In the genomic region with DNA sequence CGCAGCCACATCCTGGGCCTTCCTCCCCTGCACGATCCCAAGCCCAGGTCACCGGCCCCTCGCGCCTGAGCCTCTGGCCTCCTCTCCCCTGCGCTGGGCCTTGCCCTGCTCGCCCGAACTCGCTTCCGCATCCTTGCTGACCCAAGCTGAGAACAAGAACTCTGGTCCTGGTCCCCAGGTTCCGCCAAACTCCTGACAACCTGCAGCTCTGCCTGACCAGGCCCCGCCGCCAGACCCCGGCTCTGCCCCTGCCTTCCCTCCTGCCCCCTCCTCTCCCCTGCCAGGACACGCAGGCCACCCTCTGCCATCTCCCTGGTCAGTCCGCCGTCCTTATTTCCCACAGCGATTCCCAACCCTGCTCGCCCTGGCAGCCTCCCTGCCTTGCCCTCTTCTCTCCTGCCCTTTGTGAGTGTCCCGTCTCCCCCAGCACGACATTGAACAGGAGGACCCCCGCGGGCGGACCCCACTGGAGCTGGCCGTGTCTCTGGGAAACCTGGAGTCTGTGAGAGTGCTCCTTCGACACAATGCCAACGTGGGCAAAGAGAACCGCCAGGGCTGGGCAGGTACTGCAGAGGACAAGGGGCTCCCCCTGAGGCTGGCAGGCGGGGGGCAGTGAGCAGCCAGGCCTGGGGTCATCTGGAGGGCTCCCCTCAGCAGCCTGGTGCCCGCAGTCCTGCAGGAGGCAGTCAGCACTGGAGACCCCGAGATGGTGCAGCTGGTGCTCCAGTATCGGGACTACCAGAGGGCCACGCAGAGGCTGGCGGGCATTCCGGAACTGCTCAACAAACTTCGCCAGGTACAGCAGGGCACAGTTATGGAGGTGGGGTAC, we compare ENCODE assay signal across 8 cellular contexts.
DNase-seq lines count a peak whose midpoint lies in the region; ATAC-seq and TF ChIP-seq lines count a peak whose summit lies in the region.

No MANE protein-coding gene starts in this region.

- no peaks in the 10 kb centered on the region for H3K79me2 ChIP-seq in OCI-LY1 (ENCODE audit: insufficient read depth, low read length)

- peaks cover 41 to 55% of the 10 kb centered on the region in 2 donors for H3K4me1 Mint-ChIP-seq in effector memory CD8-positive, alpha-beta T cell (ENCODE audit: low read depth in 2 of 2)

- no peak for DNase-seq in effector memory CD8-positive, alpha-beta T cell
- DNase-seq in NCI-H2081 (lab: John Stamatoyannopoulos, UW) (no peak), T1000 (lab: John Stamatoyannopoulos, UW) (no peak), midbrain (lab: John Stamatoyannopoulos, UW) (no peak)
- DNase-seq in activated CD4-positive, CD25-positive, alpha-beta regulatory T cell treated with anti-CD3 and anti-CD28 coated beads, Interleukin-2, amount 50 U/mL, for 72 hours: no peak

- H3K9me3 Mint-ChIP-seq in effector memory CD8-positive, alpha-beta T cell: no peaks in the 10 kb centered on the region

- H3K9me2 ChIP-seq in OCI-LY1 (ENCODE audit: low read depth, low read length): no peaks in the 10 kb centered on the region

- H3K27me3 Mint-ChIP-seq in effector memory CD8-positive, alpha-beta T cell: no peaks in the 10 kb centered on the region

- H3F3A ChIP-seq in OCI-LY1 (ENCODE audit: insufficient read depth, low read length): no peaks in the 10 kb centered on the region

- peak overlapping the region; percentile 90 to 91 for H3K27ac Mint-ChIP-seq in effector memory CD8-positive, alpha-beta T cell

- no peak for ATAC-seq in effector memory CD8-positive, alpha-beta T cell (replicated peaks)

- H2AFZ ChIP-seq in OCI-LY1 (ENCODE audit: low read length): no peak overlapping the region

- H3K27me3 ChIP-seq in OCI-LY1 (ENCODE audit: insufficient read depth, low read length) (no peaks in the 10 kb centered on the region), muscle layer of duodenum (ENCODE audit: low read depth, low read length) (no peaks in the 10 kb centered on the region)

- H3K27ac ChIP-seq in OCI-LY1 (ENCODE audit: low read depth, low read length, poor library complexity, severe bottlenecking): peak overlapping the region; percentile 20
- H3K27ac ChIP-seq in muscle layer of duodenum (ENCODE audit: low read length): no peak overlapping the region

- H3K4me3 Mint-ChIP-seq in effector memory CD8-positive, alpha-beta T cell: peak overlapping the region; percentile 84 to 93

- H3K4me1 ChIP-seq in ES-I3 (ENCODE audit: insufficient read depth, low read length) (peaks cover 9% of the 10 kb centered on the region), OCI-LY1 (ENCODE audit: insufficient read depth, low read length, severe bottlenecking) (peaks cover 34% of the 10 kb centered on the region), muscle layer of duodenum (ENCODE audit: control insufficient read depth in 1 of 2, insufficient read depth in 2 of 2, low read length in 2 of 2) (peaks cover 16 to 48% of the 10 kb centered on the region in 2 donors)

- peak overlapping the region; percentile 84 for H3K4me2 ChIP-seq in OCI-LY1 (ENCODE audit: low read length)

- no peak for TF ChIP-seq CTCF in OCI-LY1 (IDR thresholded peaks at IDR 0.05; ENCODE audit: low read length)

- H3K36me3 Mint-ChIP-seq in effector memory CD8-positive, alpha-beta T cell (ENCODE audit: insufficient read depth): peaks cover 85% of the 10 kb centered on the region

- H4K20me1 ChIP-seq in OCI-LY1 (ENCODE audit: insufficient read depth, low read length): no peaks in the 10 kb centered on the region

- H3K9me3 ChIP-seq in ES-I3 (ENCODE audit: control insufficient read depth, insufficient read depth, low read length) (no peaks in the 10 kb centered on the region), OCI-LY1 (ENCODE audit: low read length) (no peaks in the 10 kb centered on the region; the same call in 1 of the 2 replicates), muscle layer of duodenum (ENCODE audit: control insufficient read depth in 1 of 2, low read length in 2 of 2) (no peaks in the 10 kb centered on the region)

- H3K4me3 ChIP-seq in OCI-LY1 (ENCODE audit: low read depth, low read length, poor library complexity, severe bottlenecking): peak overlapping the region; percentile 71
- H3K4me3 ChIP-seq in muscle layer of duodenum (ENCODE audit: low read depth in 1 of 2, low read length in 2 of 2): peak overlapping the region; percentile 61 to 74

- H3K36me3 ChIP-seq in ES-I3 (ENCODE audit: insufficient read depth, low read length): no peaks in the 10 kb centered on the region
- H3K36me3 ChIP-seq in OCI-LY1 (ENCODE audit: insufficient read depth, low read length): peaks cover 67% of the 10 kb centered on the region
- H3K36me3 ChIP-seq in muscle layer of duodenum (ENCODE audit: control insufficient read depth in 1 of 2, insufficient read depth in 2 of 2, low read length in 2 of 2): peaks cover 11 to 39% of the 10 kb centered on the region in 2 donors

- H3K9ac ChIP-seq in ES-I3 (ENCODE audit: low read depth, low read length) (peak overlapping the region; percentile 73), OCI-LY1 (ENCODE audit: low read length) (peak overlapping the region; percentile 76)
